In genomic region chr18:8706981-8707940, GRCh38 we compare ENCODE assay signal across 8 cellular contexts. TPM values are rescaled to one million over a fixed set of nuclear protein-coding genes. Genes with fewer than 3 reads are reported as not detected.
DNase-seq lines count a peak whose midpoint lies in the region; ATAC-seq and TF ChIP-seq lines count a peak whose summit lies in the region.

No MANE protein-coding gene starts in this region.

- H3K4me2 ChIP-seq in Karpas-422 (ENCODE audit: low read depth, low read length, poor library complexity, severe bottlenecking): no peak overlapping the region

- H3K79me2 ChIP-seq in Karpas-422 (ENCODE audit: low read length): no peaks in the 10 kb centered on the region

- peaks cover 7% of the 10 kb centered on the region for H3K4me1 ChIP-seq in Karpas-422 (ENCODE audit: low read length)
- H3K4me1 ChIP-seq in mucosa of stomach (ENCODE audit: control insufficient read depth, insufficient read depth, low read length): peaks cover 20% of the 10 kb centered on the region
- H3K4me1 ChIP-seq in vagina: peaks cover 22% of the 10 kb centered on the region

- no peaks in the 10 kb centered on the region for H3K27me3 ChIP-seq in Karpas-422 (ENCODE audit: low read length)
- H3K27me3 ChIP-seq in WERI-Rb-1 (ENCODE audit: insufficient read depth, low read depth, severe bottlenecking): peaks cover 3% of the 10 kb centered on the region
- H3K27me3 ChIP-seq in mucosa of stomach (ENCODE audit: control insufficient read depth, insufficient read depth, low read length): peaks cover 50% of the 10 kb centered on the region
- H3K27me3 ChIP-seq in vagina: no peaks in the 10 kb centered on the region

- H2AFZ ChIP-seq in Karpas-422 (ENCODE audit: low read length): no peak overlapping the region

- H3K9ac ChIP-seq in Karpas-422 (ENCODE audit: low read length) (no peak overlapping the region), mucosa of stomach (ENCODE audit: low read length) (peak overlapping the region; percentile 53)

- H3K9me3 ChIP-seq in Karpas-422 (ENCODE audit: low read length) (no peaks in the 10 kb centered on the region), WERI-Rb-1 (ENCODE audit: severe bottlenecking) (no peaks in the 10 kb centered on the region), mucosa of stomach (ENCODE audit: control insufficient read depth, low read length) (no peaks in the 10 kb centered on the region), vagina (no peaks in the 10 kb centered on the region)

- peak; percentile 88 for DNase-seq in DMS 273 (lab: John Stamatoyannopoulos, UW; ENCODE audit: unreplicated experiment)
- DNase-seq in Karpas-422: peak; percentile 43
- DNase-seq in WERI-Rb-1: peak; percentile 87
- peak in 1 of 2 donors; percentile 89 for DNase-seq in vagina (ENCODE audit: extremely low spot score in 2 of 2)
- no peak for DNase-seq in SKM-1 (lab: John Stamatoyannopoulos, UW; ENCODE audit: unreplicated experiment)

- H3K27ac ChIP-seq in Karpas-422 (ENCODE audit: low read length) (no peak overlapping the region), WERI-Rb-1 (peak overlapping the region; percentile 21; the same call in 1 of the 2 replicates), vagina (peak overlapping the region; percentile 84)

- H3K4me3 ChIP-seq in Karpas-422 (ENCODE audit: low read length) (no peak overlapping the region), WERI-Rb-1 (ENCODE audit: low read depth, low read length) (peak overlapping the region; percentile 58), mucosa of stomach (ENCODE audit: low read length) (no peak overlapping the region), vagina (peak overlapping the region; percentile 52 to 84)

- H4K20me1 ChIP-seq in Karpas-422 (ENCODE audit: insufficient read depth, low read depth, low read length): no peaks in the 10 kb centered on the region; the same call in 1 of the 2 replicates

- no peaks in the 10 kb centered on the region for H3K9me2 ChIP-seq in Karpas-422 (replicated peaks; ENCODE audit: insufficient read depth, low read length)

- intact Hi-C loops in vagina (cut with DNase I): no loop called here

- TF ChIP-seq POLR2A in vagina (IDR thresholded peaks at IDR 0.05): no peak

- no peaks in the 10 kb centered on the region for H3K36me3 ChIP-seq in Karpas-422 (ENCODE audit: insufficient read depth, low read length)
- peaks cover 7% of the 10 kb centered on the region; the same call in 1 of the 2 replicates for H3K36me3 ChIP-seq in WERI-Rb-1
- no peaks in the 10 kb centered on the region for H3K36me3 ChIP-seq in mucosa of stomach (ENCODE audit: control insufficient read depth, insufficient read depth, low read length)
- no peaks in the 10 kb centered on the region for H3K36me3 ChIP-seq in vagina

- ATAC-seq in esophagus mucosa: peak; percentile 12
- ATAC-seq in GM18511 (IDR thresholded peaks at IDR 0.05; ENCODE audit: unreplicated experiment): no peak

- TF ChIP-seq CTCF in WERI-Rb-1 (IDR thresholded peaks at IDR 0.05; ENCODE audit: low read depth, low read length) (0 out of 2 replicates have a peak, but pooled peaks have one; percentile 23), vagina (IDR thresholded peaks at IDR 0.05) (peak in 1 of 3 experiments; percentile 9)

RNA-seq across cellular contexts. Expression of gene MTCL1, which starts 1.9 kb away (rescaled TPM):
- total RNA-seq in Karpas-422 (2014; rRNA removed; shearing (Covaris generic); ENCODE audit: low replicate concordance): 0.43 and 2.9 TPM in 2 replicates
- total RNA-seq in esophagus mucosa: 9.9 TPM
- 23.6 TPM for total RNA-seq in vagina

Comparison
In these comparisons a context has a peak if more than half of its experiments do, and no peak if none do; other contexts are left out.
1. H3K4me3 ChIP-seq: peak in WERI-Rb-1 (single experiment) and vagina (2 of 2); none in Karpas-422 (single experiment) and mucosa of stomach (single experiment).